In genomic region chr22:26554956-26555355, GRCh38 we compare ENCODE assay signal across 1 cellular context.
TF ChIP-seq lines count a peak whose summit lies in the region.

No MANE protein-coding gene starts in this region.

TF ChIP-seq in H1, 55 proteins besides CTCF, POLR2A, EP300 and RAD21:
- TF ChIP-seq POLR2AphosphoS5 (IDR thresholded peaks at IDR 0.05; ENCODE audit: low read depth, low read length) (no peak), SP4 (IDR thresholded peaks at IDR 0.05; ENCODE audit: low read length) (no peak), TCF12 (IDR thresholded peaks at IDR 0.05; ENCODE audit: low read depth, low read length) (no peak), MAX (IDR thresholded peaks at IDR 0.05) (no peak), TAF1 (IDR thresholded peaks at IDR 0.05; ENCODE audit: low read depth, low read length) (no peak), FOSL1 (IDR thresholded peaks at IDR 0.05; ENCODE audit: insufficient read depth, low read depth, low read length) (no peak), POU5F1 (IDR thresholded peaks at IDR 0.05; ENCODE audit: low read depth, low read length) (no peak), SUZ12 (IDR thresholded peaks at IDR 0.05; ENCODE audit: low read length) (no peak), PHF8 (conservative IDR thresholded peaks at IDR 0.05; ENCODE audit: low read depth, low read length) (no peak), NRF1 (IDR thresholded peaks at IDR 0.05; ENCODE audit: low read depth, low read length) (no peak), BACH1 (IDR thresholded peaks at IDR 0.05; ENCODE audit: low read length) (no peak), SAP30 (IDR thresholded peaks at IDR 0.05; ENCODE audit: insufficient read depth, insufficient replicate concordance, low read length) (no peak), ATF2 (IDR thresholded peaks at IDR 0.05; ENCODE audit: low read length) (no peak), SP2 (IDR thresholded peaks at IDR 0.05; ENCODE audit: low read length) (no peak), KDM1A (IDR thresholded peaks at IDR 0.05; ENCODE audit: borderline replicate concordance, low read length) (no peak), YY1 (IDR thresholded peaks at IDR 0.05; ENCODE audit: low read depth, low read length) (no peak), BCL11A (IDR thresholded peaks at IDR 0.05; ENCODE audit: low read depth in 2 of 2, low read length in 2 of 2) (no peak), CBX5 (IDR thresholded peaks at IDR 0.05; ENCODE audit: low read depth, low read length) (no peak), TBP (IDR thresholded peaks at IDR 0.05; ENCODE audit: low read depth, low read length) (no peak), RXRA (IDR thresholded peaks at IDR 0.05; ENCODE audit: insufficient read depth, low read depth, low read length) (no peak)
TF ChIP-seq in H1: peak in this region for 0.
